29 cellular contexts compared by ENCODE assay signal in genomic region chr16:5330058-5330457, GRCh38.
DNase-seq lines count a peak whose midpoint lies in the region; ATAC-seq, FAIRE-seq and TF ChIP-seq lines count a peak whose summit lies in the region.
"Had no signal": no experiment of that assay in that cellular context is flagged by ENCODE, and none has a peak within 500 bp of the region (broad histone marks: within the 10 kb centered on the region; RNA-seq: fewer than 3 reads in every experiment).

No MANE protein-coding gene starts in this region.

- TF ChIP-seq RAD21 in HepG2 (CRISPR knock-in tag; IDR thresholded peaks at IDR 0.05): no peak

- ATAC-seq in HepG2: no peak
- no peak for ATAC-seq in right lobe of liver
- ATAC-seq: A549; CD8-positive, alpha-beta T cell had no signal

- no peak overlapping the region for H3K9ac ChIP-seq in HepG2 (ENCODE audit: insufficient read depth, low read depth, low read length)
- H3K9ac ChIP-seq: BLaER1; BLaER1 treated with 17β-estradiol and CSF1 and Interleukin-3, amounts not matched to agents 10 nM and 100 nM had no signal

- POLR2A ChIA-PET in HepG2 (lab: Yijun Ruan, JAX): no interaction called here

- 23% methylated on average over 3 of the region's 3 CpGs for WGBS in HepG2 (ENCODE audit: low lambda C conversion rate)
- WGBS in right lobe of liver (ENCODE audit: insufficient coverage, low coverage, low lambda C conversion rate, missing lambda C conversion rate): 42% methylated on average over 2 of the region's 3 CpGs

- TF ChIP-seq CTCF in HepG2 (CRISPR knock-in tag; IDR thresholded peaks at IDR 0.05) (no peak), right lobe of liver (IDR thresholded peaks at IDR 0.05) (no peak)

- in situ Hi-C loops in HepG2 (cut with HindIII; ENCODE audit: extremely low pct_ligation_motif_present, low pct_unique_long_range_greater_than_20kb): no loop called here

- CTCF ChIA-PET in HepG2 (lab: Yijun Ruan, JAX; ENCODE audit: low intra/inter-chr PET ratio, low total read pairs): no interaction called here

- intact Hi-C loops in HepG2 (cut with micrococcal nuclease; ENCODE audit: unreplicated experiment): no loop called here
- intact Hi-C loops in right lobe of liver (cut with DNase I): no loop called here

- no peak overlapping the region for H3K4me2 ChIP-seq in HepG2 (ENCODE audit: low read depth, low read length)
- H3K4me2 ChIP-seq: A549; BLaER1; BLaER1 treated with 17β-estradiol and CSF1 and Interleukin-3, amounts not matched to agents 10 nM and 100 nM had no signal

- H3K9me3 ChIP-seq in HepG2 (ENCODE audit: low read length) (no peaks in the 10 kb centered on the region), right lobe of liver (no peaks in the 10 kb centered on the region)
- H3K9me3 ChIP-seq: A549, BE2C, BLaER1, Caco-2 had no signal

- no peak for FAIRE-seq in HepG2 (lab: Jason Lieb, UNC)
- FAIRE-seq: A204.1, A549, D721Med had no signal

- H3K27ac ChIP-seq in HepG2 (ENCODE audit: extremely low read length, insufficient read depth, low read length): no peak overlapping the region
- no peak overlapping the region for H3K27ac ChIP-seq in right lobe of liver
- H3K27ac ChIP-seq: 22Rv1; A549; BLaER1; BLaER1 treated with 17β-estradiol and CSF1 and Interleukin-3, amounts not matched to agents 10 nM and 100 nM; C4-2B had no signal

- DNase-seq in HepG2 (ENCODE audit: low spot score) (no peak), right lobe of liver (no peak)
- DNase-seq: 8988T; ACHN; AML-193; BE2C; C1 segment of cervical spinal cord; Caco-2; Calu3; CD4-positive, alpha-beta memory T cell; CD4-positive, alpha-beta T cell; CD4-positive, CD25-positive, alpha-beta regulatory T cell; CD8-positive, alpha-beta memory T cell; CD8-positive, alpha-beta T cell; COR-L47; DMS 273 treated with DMSO at 0.1 percent for 48 hours; DMS153; DMS53; DMS79; DMS79 treated with DMSO at 0.1 percent for 48 hours; DND-41; EL had no signal

- no TSS peak for BruUV-seq in HepG2 (replicated peaks; lab: Mats Ljungman, UMichigan)

- TF ChIP-seq EP300 in HepG2 (IDR thresholded peaks at IDR 0.05; ENCODE audit: low read depth in 2 of 2, low read length in 2 of 2): no peak
- no peak for TF ChIP-seq EP300 in HepG2 (CRISPR knock-in tag; IDR thresholded peaks at IDR 0.05; ENCODE audit: borderline replicate concordance)

- H3K4me1 ChIP-seq in HepG2 (ENCODE audit: insufficient read depth, low read length) (no peaks in the 10 kb centered on the region), right lobe of liver (no peaks in the 10 kb centered on the region)
- H3K4me1 ChIP-seq: A549; BE2C; BLaER1; BLaER1 treated with 17β-estradiol and CSF1 and Interleukin-3, amounts not matched to agents 10 nM and 100 nM; Caco-2 had no signal

- no peaks in the 10 kb centered on the region for H3K79me2 ChIP-seq in HepG2 (ENCODE audit: insufficient read depth, low read length)

- TF ChIP-seq POLR2A in HepG2 (IDR thresholded peaks at IDR 0.05; ENCODE audit: insufficient read depth in 1 of 2, low read depth in 2 of 2, low read length in 2 of 2): no peak
- TF ChIP-seq POLR2A in right lobe of liver (IDR thresholded peaks at IDR 0.05): no peak

- H3K4me3 ChIP-seq in HepG2 (replicated peaks in 1 of 3; ENCODE audit: insufficient read depth in 1 of 3, low read depth in 2 of 3, low read length in 3 of 3): no peak overlapping the region
- no peak overlapping the region for H3K4me3 ChIP-seq in right lobe of liver
- H3K4me3 ChIP-seq: A549; BLaER1; BLaER1 treated with 17β-estradiol and CSF1 and Interleukin-3, amounts not matched to agents 10 nM and 100 nM had no signal

- peaks cover 0 to 16% of the 10 kb centered on the region in 2 experiments; a peak in 2 of 5 replicates for H3K27me3 ChIP-seq in HepG2 (ENCODE audit: control insufficient read depth in 1 of 2, insufficient read depth in 2 of 2, low read length in 2 of 2)
- H3K27me3 ChIP-seq in right lobe of liver: no peaks in the 10 kb centered on the region
- H3K27me3 ChIP-seq: BE2C; BLaER1; BLaER1 treated with 17β-estradiol and CSF1 and Interleukin-3, amounts not matched to agents 10 nM and 100 nM had no signal

- H4K20me1 ChIP-seq in HepG2 (ENCODE audit: insufficient read depth, low read length): no peaks in the 10 kb centered on the region
- H4K20me1 ChIP-seq: BLaER1; BLaER1 treated with 17β-estradiol and CSF1 and Interleukin-3, amounts not matched to agents 10 nM and 100 nM had no signal

- H2AFZ ChIP-seq in HepG2 (ENCODE audit: low read length): no peak overlapping the region

- no peaks in the 10 kb centered on the region for H3K36me3 ChIP-seq in HepG2 (replicated peaks in 1 of 2; ENCODE audit: control insufficient read depth in 1 of 2, insufficient read depth in 2 of 2, low read length in 2 of 2)
- no peaks in the 10 kb centered on the region for H3K36me3 ChIP-seq in right lobe of liver
- H3K36me3 ChIP-seq: BE2C; BLaER1; BLaER1 treated with 17β-estradiol and CSF1 and Interleukin-3, amounts not matched to agents 10 nM and 100 nM had no signal

TF ChIP-seq in HepG2, 621 proteins besides CTCF, POLR2A, EP300 and RAD21:
- TF ChIP-seq ZBTB7B (CRISPR knock-in tag; IDR thresholded peaks at IDR 0.05) (no peak), MAFF (IDR thresholded peaks at IDR 0.05; ENCODE audit: low read depth, low read length) (peak; percentile 51; the same call in 1 of the 2 replicates), MAFK (conservative IDR thresholded peaks at IDR 0.05 in 1 of 2, IDR thresholded peaks at IDR 0.05 in 1 of 2; ENCODE audit: low read length in 2 of 2) (peak; percentile 23 to 73; a peak in 2 of 4 replicates)
